In the genomic region with DNA sequence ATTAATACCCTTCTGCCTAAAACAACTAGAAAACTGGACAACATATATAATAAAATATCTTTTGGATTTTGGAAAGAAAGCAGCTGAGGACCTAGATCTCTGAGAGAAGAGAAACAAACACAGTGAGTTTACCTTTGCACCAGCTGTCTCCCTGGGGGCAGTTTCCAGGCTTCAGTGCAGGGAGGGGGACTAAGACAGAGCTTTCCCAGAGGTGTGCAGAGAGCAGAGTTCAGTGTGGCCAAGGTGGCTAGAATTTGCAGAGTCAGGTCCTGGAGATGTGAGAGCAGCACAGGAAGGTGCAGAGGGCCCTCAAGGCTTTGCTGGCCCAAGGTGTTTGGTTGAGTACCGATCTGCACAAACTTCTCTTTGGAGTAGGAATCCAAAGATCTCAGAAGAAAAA, we compare ENCODE assay signal across 16 cellular contexts.
"Had no signal": no experiment of that assay in that cellular context is flagged by ENCODE, and none has a peak within 500 bp of the region (broad histone marks: within the 10 kb centered on the region; RNA-seq: fewer than 3 reads in every experiment).

No MANE protein-coding gene starts in this region.

- ATAC-seq: left lobe of liver; natural killer cell; stimulated activated effector memory CD8-positive, alpha-beta T cell treated with anti-CD3 and anti-CD28 coated beads, Interleukin-12 subunit alpha, Interleukin-12 subunit beta, amount 100 ng/mL, for 72 hours had no signal

- H3K27ac Mint-ChIP-seq: memory B cell; natural killer cell; stimulated activated effector memory CD8-positive, alpha-beta T cell treated with anti-CD3 and anti-CD28 coated beads, Interleukin-12 subunit alpha, Interleukin-12 subunit beta, amount 100 ng/mL, for 72 hours; type B pancreatic cell had no signal

- H3K4me3 Mint-ChIP-seq: memory B cell; natural killer cell; stimulated activated effector memory CD8-positive, alpha-beta T cell treated with anti-CD3 and anti-CD28 coated beads, Interleukin-12 subunit alpha, Interleukin-12 subunit beta, amount 100 ng/mL, for 72 hours; type B pancreatic cell had no signal

- H3K27me3 Mint-ChIP-seq: memory B cell, type B pancreatic cell had no signal

- DNase-seq: dorsolateral prefrontal cortex; effector CD4-positive, alpha-beta T cell; kidney; natural killer cell; occipital lobe; sigmoid colon; stimulated activated CD4-positive, alpha-beta T cell treated with anti-CD3 and anti-CD28 coated beads, Interleukin-2, amount 100 ng/mL, for 24 hours; stimulated activated CD4-positive, alpha-beta T cell treated with anti-CD3 and anti-CD28 coated beads, Interleukin-4, amount 100 ng/mL, for 24 hours; stimulated activated naive CD4-positive, alpha-beta T cell treated with Interleukin-2 at 50 U/mL for 16 hours; substantia nigra; testis; tibial artery had no signal

- H3K36me3 Mint-ChIP-seq: stimulated activated effector memory CD8-positive, alpha-beta T cell treated with anti-CD3 and anti-CD28 coated beads, Interleukin-12 subunit alpha, Interleukin-12 subunit beta, amount 100 ng/mL, for 72 hours had no signal

- H3K4me1 Mint-ChIP-seq: natural killer cell; stimulated activated effector memory CD8-positive, alpha-beta T cell treated with anti-CD3 and anti-CD28 coated beads, Interleukin-12 subunit alpha, Interleukin-12 subunit beta, amount 100 ng/mL, for 72 hours had no signal
